In the genomic region with DNA sequence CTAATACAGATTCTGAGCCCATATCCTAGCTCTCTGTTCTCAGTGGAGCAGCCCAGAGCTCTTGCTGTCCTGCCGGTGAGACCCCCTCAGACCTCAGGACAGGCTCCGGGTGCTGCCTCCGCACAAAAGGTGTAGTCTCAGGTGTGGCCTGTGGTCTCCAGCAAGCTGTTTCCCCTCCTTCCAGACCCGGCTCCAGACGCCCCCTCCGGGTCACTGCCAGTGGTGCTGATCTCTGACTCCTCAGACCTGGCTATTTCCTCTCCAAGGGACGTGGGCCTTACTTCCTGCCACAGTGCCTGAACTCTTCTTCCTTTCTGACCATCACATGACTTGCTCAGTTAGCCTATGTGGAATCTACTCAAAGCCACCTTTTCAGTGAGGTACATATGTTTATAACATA, we compare ENCODE assay signal across 32 cellular contexts.
DNase-seq lines count a peak whose midpoint lies in the region; FAIRE-seq and TF ChIP-seq lines count a peak whose summit lies in the region.
"Had no signal": no experiment of that assay in that cellular context is flagged by ENCODE, and none has a peak within 500 bp of the region (broad histone marks: within the 10 kb centered on the region; RNA-seq: fewer than 3 reads in every experiment).

No MANE protein-coding gene starts in this region.

- H3K23ac ChIP-seq in H9 (ENCODE audit: insufficient read length, low read depth, low read length) (no peak overlapping the region), H1 (ENCODE audit: insufficient read length) (no peak overlapping the region), mesendoderm (ENCODE audit: low read length) (no peak overlapping the region)

- no peaks in the 10 kb centered on the region for H3K23me2 ChIP-seq in H9 (ENCODE audit: insufficient read length, low read depth, low read length, poor library complexity, severe bottlenecking)
- no peaks in the 10 kb centered on the region for H3K23me2 ChIP-seq in H1 (ENCODE audit: low read depth, low read length)

- no peak overlapping the region for H4K8ac ChIP-seq in H9 (replicated peaks; ENCODE audit: insufficient read length, low read depth, low read length)
- H4K8ac ChIP-seq in H1 (ENCODE audit: extremely low read depth, insufficient read depth, low read length) = no peak overlapping the region
- no peak overlapping the region for H4K8ac ChIP-seq in mesendoderm (ENCODE audit: low read depth, low read length)

- H2BK120ac ChIP-seq in H9 (ENCODE audit: low read depth, low read length, poor library complexity, severe bottlenecking) (no peak overlapping the region), H1 (replicated peaks; ENCODE audit: low read depth, low read length) (no peak overlapping the region), mesendoderm (ENCODE audit: low read depth, low read length) (no peak overlapping the region)

- H3K36me3 ChIP-seq in H1 (ENCODE audit: control insufficient read depth in 2 of 4, insufficient read depth in 4 of 4, low read length in 3 of 4) (no peaks in the 10 kb centered on the region), mesendoderm (ENCODE audit: control insufficient read depth, insufficient read depth, low read length) (no peaks in the 10 kb centered on the region), prostate gland (no peaks in the 10 kb centered on the region), right atrium auricular region (no peaks in the 10 kb centered on the region)
- H3K36me3 ChIP-seq: brain microvascular endothelial cell, gastrocnemius medialis, left ventricle myocardium inferior, thoracic aorta had no signal

- 0 out of 7 replicates have a peak overlapping the region, but pooled peaks of 1 of the 3 experiments have one; percentile 36 for H3K27ac Mint-ChIP-seq in H9
- H3K27ac Mint-ChIP-seq: activated CD4-positive, alpha-beta T cell treated with anti-CD3 and anti-CD28 coated beads, Interleukin-2, amount 10 ng/mL, durations not matched to agents 24 days and 14 days; activated naive CD4-positive, alpha-beta T cell treated with anti-CD3 and anti-CD28 coated beads, Interleukin-2, amount 50 U/mL, for 24 hours; CD4-positive, alpha-beta memory T cell; HFFc6; stimulated activated naive CD8-positive, alpha-beta T cell treated with anti-CD3 and anti-CD28 coated beads, Interleukin-15, amount 100 ng/mL, for 72 hours had no signal

- DNase-seq in COLO668 (lab: John Stamatoyannopoulos, UW; ENCODE audit: unreplicated experiment) = peak; percentile 2
- peak; percentile 91 for DNase-seq in H9
- DNase-seq in H1 (ENCODE audit: low read depth in 1 of 2, low spot score in 2 of 2) = peak; percentile 38 to 81
- DNase-seq in mesendoderm = peak; percentile 80
- DNase-seq in prostate gland (ENCODE audit: low spot score) = no peak
- DNase-seq in NCI-H748 (lab: John Stamatoyannopoulos, UW; ENCODE audit: unreplicated experiment) = no peak
- DNase-seq in H4 (ENCODE audit: low spot score) = no peak
- DNase-seq in right atrium auricular region (ENCODE audit: low spot score) = no peak
- DNase-seq: activated CD4-positive, alpha-beta T cell treated with anti-CD3 and anti-CD28 coated beads, Interleukin-2, amount 10 ng/mL, durations not matched to agents 24 days and 14 days; activated CD8-positive, alpha-beta memory T cell treated with anti-CD3 and anti-CD28 coated beads for 24 hours; activated T-cell treated with anti-CD3 and anti-CD28 coated beads for 4 hours; AML-193; amniotic stem cell; brain microvascular endothelial cell; CD4-positive, alpha-beta memory T cell; cerebellar nuclear complex; dorsolateral prefrontal cortex; gastrocnemius medialis; HFFc6; left ventricle myocardium inferior; NCI-H1092; NCI-H1694 treated with DMSO at 0.1 percent for 48 hours; NCI-H510A; stimulated activated CD8-positive, alpha-beta memory T cell treated with anti-CD3 and anti-CD28 coated beads, Interleukin-4, amount 100 ng/mL, for 48 hours; stimulated activated naive CD8-positive, alpha-beta T cell treated with anti-CD3 and anti-CD28 coated beads, Interleukin-15, amount 100 ng/mL, for 72 hours; T-helper 9 cell had no signal

- peak; percentile 69 for TF ChIP-seq CTCF in H9 (conservative IDR thresholded peaks at IDR 0.05)
- TF ChIP-seq CTCF in H1 (IDR thresholded peaks at IDR 0.05; ENCODE audit: control extremely low read depth in 1 of 3, insufficient read depth in 1 of 3, low read depth in 1 of 3, low read length in 3 of 3) = peak; percentile 74 to 83 (median 79)
- no peak for TF ChIP-seq CTCF in prostate gland (IDR thresholded peaks at IDR 0.05)
- TF ChIP-seq CTCF in right atrium auricular region (IDR thresholded peaks at IDR 0.05) = no peak

- H3K79me1 ChIP-seq in H9 (ENCODE audit: insufficient read depth, low read depth, low read length, poor library complexity, severe bottlenecking) = no peaks in the 10 kb centered on the region
- no peaks in the 10 kb centered on the region for H3K79me1 ChIP-seq in H1 (ENCODE audit: low read depth, low read length)
- H3K79me1 ChIP-seq in mesendoderm (ENCODE audit: low read length) = no peaks in the 10 kb centered on the region

- H3K27ac ChIP-seq in H9 (ENCODE audit: insufficient read length, low read depth, low read length) (no peak overlapping the region), H1 (ENCODE audit: low read depth, low read length) (no peak overlapping the region), mesendoderm (ENCODE audit: low read depth, low read length) (no peak overlapping the region), prostate gland (no peak overlapping the region), right atrium auricular region (no peak overlapping the region)
- H3K27ac ChIP-seq: brain microvascular endothelial cell, dorsolateral prefrontal cortex, gastrocnemius medialis, hepatocyte, left ventricle myocardium inferior, thoracic aorta had no signal

- H2AFZ ChIP-seq in H9 (ENCODE audit: low read length) = no peak overlapping the region
- no peak overlapping the region; the same call in 1 of the 2 replicates for H2AFZ ChIP-seq in H1 (ENCODE audit: low read length)
- H2AFZ ChIP-seq: hepatocyte had no signal

- H3K56ac ChIP-seq in H9 (ENCODE audit: insufficient read length, low read depth, low read length) = no peak overlapping the region
- no peak overlapping the region for H3K56ac ChIP-seq in H1 (replicated peaks; ENCODE audit: insufficient read length, low read depth, low read length)
- no peak overlapping the region for H3K56ac ChIP-seq in mesendoderm (ENCODE audit: low read length)

- H2BK15ac ChIP-seq in H9 (ENCODE audit: low read depth, low read length) (no peak overlapping the region), H1 (ENCODE audit: low read length) (no peak overlapping the region), mesendoderm (replicated peaks; ENCODE audit: low read depth) (no peak overlapping the region)

- no peak overlapping the region for H3T11ph ChIP-seq in H9 (ENCODE audit: low read length)

- FAIRE-seq in H1 (lab: Jason Lieb, UNC) = peak; percentile 60
- FAIRE-seq: endothelial cell of umbilical vein, GM12892, urothelium cell line had no signal

- H2BK20ac ChIP-seq in H9 (ENCODE audit: low read depth, low read length, poor library complexity, severe bottlenecking) (no peak overlapping the region), H1 (ENCODE audit: low read length) (no peak overlapping the region)

- peaks cover 2 to 10% (median 5%) of the 10 kb centered on the region in 3 experiments; a peak in 4 of 7 replicates for H3K36me3 Mint-ChIP-seq in H9 (ENCODE audit: insufficient read depth in 1 of 3, low read depth in 3 of 3)
- H3K36me3 Mint-ChIP-seq: activated naive CD4-positive, alpha-beta T cell treated with anti-CD3 and anti-CD28 coated beads, Interleukin-2, amount 50 U/mL, for 24 hours; CD4-positive, alpha-beta memory T cell had no signal

- WGBS in H9 (ENCODE audit: extremely low coverage, insufficient read length, low lambda C conversion rate) = no CpG with 5 or more reads among the region's 7 CpGs
- 52% methylated on average over 7 of the region's 7 CpGs; no CpG with 5 or more reads in 1 of the 2 experiments for WGBS in H1 (ENCODE audit: extremely low coverage in 1 of 2, insufficient coverage in 1 of 2, insufficient read length in 1 of 2, insufficient replicate concordance in 2 of 2, low coverage in 1 of 2, low lambda C conversion rate in 2 of 2, missing lambda C conversion rate in 1 of 2), 2 experiments
- no CpG with 5 or more reads among the region's 7 CpGs for WGBS in mesendoderm (ENCODE audit: extremely low coverage, insufficient coverage, low lambda C conversion rate)
- 42% methylated on average over 7 of the region's 7 CpGs for WGBS in prostate gland

- H3K27me3 Mint-ChIP-seq in H9 (ENCODE audit: low read depth) = no peaks in the 10 kb centered on the region; the same call in 1 of the 2 replicates
- H3K27me3 Mint-ChIP-seq: activated CD4-positive, alpha-beta T cell treated with anti-CD3 and anti-CD28 coated beads, Interleukin-2, amount 10 ng/mL, durations not matched to agents 24 days and 14 days; CD4-positive, alpha-beta memory T cell; stimulated activated naive CD8-positive, alpha-beta T cell treated with anti-CD3 and anti-CD28 coated beads, Interleukin-15, amount 100 ng/mL, for 72 hours had no signal

- H4K91ac ChIP-seq in H9 (ENCODE audit: insufficient read length, low read depth, low read length) (no peak overlapping the region), H1 (replicated peaks; ENCODE audit: insufficient read length, low read length) (no peak overlapping the region)

- H3K4me1 ChIP-seq in H9 (ENCODE audit: insufficient read depth, low read length) (no peaks in the 10 kb centered on the region), H1 (replicated peaks in 1 of 4; ENCODE audit: control insufficient read depth in 3 of 4, insufficient read depth in 4 of 4, low read length in 3 of 4) (no peaks in the 10 kb centered on the region), mesendoderm (ENCODE audit: control insufficient read depth, low read depth, low read length) (no peaks in the 10 kb centered on the region), prostate gland (replicated peaks) (no peaks in the 10 kb centered on the region), right atrium auricular region (no peaks in the 10 kb centered on the region)
- H3K4me1 ChIP-seq: gastrocnemius medialis, left ventricle myocardium inferior had no signal

- H3K14ac ChIP-seq in H9 (ENCODE audit: insufficient read depth, low read length) (no peak overlapping the region), H1 (ENCODE audit: insufficient read length) (no peak overlapping the region)

- POLR2A ChIA-PET in H1 (lab: Charles Lee; ENCODE audit: partially characterized antibody) = interaction anchor here (0.5 kb wide), 1 partner anchor 1079 kb away, joined by 3 read pairs; no protein-coding TSS in a partner anchor

- H3K4me2 ChIP-seq in H9 (ENCODE audit: insufficient read depth, insufficient read length, low read length) = no peak overlapping the region
- no peak overlapping the region for H3K4me2 ChIP-seq in H1 (ENCODE audit: insufficient read depth in 1 of 2, low read depth in 2 of 2, low read length in 2 of 2)
- H3K4me2 ChIP-seq in mesendoderm (ENCODE audit: low read length) = no peak overlapping the region
- H3K4me2 ChIP-seq: hepatocyte had no signal

- CTCF ChIA-PET in H1 (lab: Charles Lee; ENCODE audit: partially characterized antibody) = interaction anchor here (0.6 to 3.4 kb wide), 15 partner anchors 10 to 1091 kb away, joined by 3 to 18 read pairs (median 4); no protein-coding TSS in a partner anchor

- H2BK5ac ChIP-seq in H9 (ENCODE audit: insufficient read length, low read length) = no peak overlapping the region
- H2BK5ac ChIP-seq in H1 (ENCODE audit: low read depth, low read length) = no peak overlapping the region
- H2BK5ac ChIP-seq in mesendoderm (ENCODE audit: low read length) = no peak overlapping the region

- peak; percentile 65 to 77 for TF ChIP-seq RAD21 in H1 (IDR thresholded peaks at IDR 0.05 in 1 of 2, conservative IDR thresholded peaks at IDR 0.05 in 1 of 2; ENCODE audit: low read depth in 2 of 2, low read length in 2 of 2)

- no peak for TF ChIP-seq POLR2A in H1 (IDR thresholded peaks at IDR 0.05; ENCODE audit: control extremely low read depth in 1 of 2, low read depth in 2 of 2, low read length in 2 of 2)
- no peak for TF ChIP-seq POLR2A in prostate gland (IDR thresholded peaks at IDR 0.05)

- peaks cover 10% of the 10 kb centered on the region in 2 experiments for H3K4me1 Mint-ChIP-seq in H9
- H3K4me1 Mint-ChIP-seq: activated CD4-positive, alpha-beta T cell treated with anti-CD3 and anti-CD28 coated beads, Interleukin-2, amount 10 ng/mL, durations not matched to agents 24 days and 14 days; activated naive CD4-positive, alpha-beta T cell treated with anti-CD3 and anti-CD28 coated beads, Interleukin-2, amount 50 U/mL, for 24 hours; CD4-positive, alpha-beta memory T cell; stimulated activated naive CD8-positive, alpha-beta T cell treated with anti-CD3 and anti-CD28 coated beads, Interleukin-15, amount 100 ng/mL, for 72 hours had no signal

- no peaks in the 10 kb centered on the region for H3K9me3 ChIP-seq in H9 (ENCODE audit: control insufficient read depth, low read depth, low read length)
- peaks cover 5 to 7% of the 10 kb centered on the region in 2 experiments; a peak in 2 of 4 replicates for H3K9me3 ChIP-seq in H1 (ENCODE audit: insufficient read depth in 2 of 2, low read depth in 1 of 2, low read length in 1 of 2)
- H3K9me3 ChIP-seq in prostate gland = no peaks in the 10 kb centered on the region
- peaks cover 0 to 12% of the 10 kb centered on the region in 2 donors for H3K9me3 ChIP-seq in right atrium auricular region
- H3K9me3 ChIP-seq: thoracic aorta had no signal

- intact Hi-C loops in prostate gland (cut with DNase I) = no loop called here

- no peaks in the 10 kb centered on the region for H3K79me2 ChIP-seq in H9 (ENCODE audit: insufficient read depth, low read length)
- H3K79me2 ChIP-seq in H1 (ENCODE audit: control insufficient read depth in 1 of 2, insufficient read depth in 2 of 2, low read length in 2 of 2) = no peaks in the 10 kb centered on the region
- no peaks in the 10 kb centered on the region for H3K79me2 ChIP-seq in mesendoderm (ENCODE audit: control insufficient read depth, insufficient read depth, low read length)
- H3K79me2 ChIP-seq: hepatocyte had no signal

- no peak overlapping the region for H4K5ac ChIP-seq in H9 (ENCODE audit: insufficient read length, low read depth, low read length)
- H4K5ac ChIP-seq in H1 (ENCODE audit: insufficient read length, low read depth, low read length) = no peak overlapping the region
- H4K5ac ChIP-seq in mesendoderm (ENCODE audit: low read length) = no peak overlapping the region

- H3K18ac ChIP-seq in H9 (ENCODE audit: insufficient read length, low read depth, low read length) (no peak overlapping the region), H1 (ENCODE audit: extremely low read depth, low read length) (no peak overlapping the region), mesendoderm (ENCODE audit: low read length) (no peak overlapping the region)

- H3K27me3 ChIP-seq in H9 (ENCODE audit: insufficient read depth, low read length) = no peaks in the 10 kb centered on the region
- H3K27me3 ChIP-seq in H1 (replicated peaks in 1 of 4; ENCODE audit: control insufficient read depth in 3 of 4, extremely low read depth in 1 of 4, insufficient read depth in 3 of 4, low read length in 3 of 4) = no peaks in the 10 kb centered on the region
- no peaks in the 10 kb centered on the region for H3K27me3 ChIP-seq in mesendoderm (ENCODE audit: insufficient read depth, low read length, poor library complexity)
- H3K27me3 ChIP-seq in prostate gland (replicated peaks; ENCODE audit: insufficient read depth) = no peaks in the 10 kb centered on the region
- no peaks in the 10 kb centered on the region for H3K27me3 ChIP-seq in right atrium auricular region
- H3K27me3 ChIP-seq: brain microvascular endothelial cell, dorsolateral prefrontal cortex, gastrocnemius medialis, hepatocyte had no signal

- no peak overlapping the region for H2AK5ac ChIP-seq in H9 (ENCODE audit: insufficient read length, low read length)
- H2AK5ac ChIP-seq in H1 (ENCODE audit: low read depth, low read length) = no peak overlapping the region
- H2AK5ac ChIP-seq in mesendoderm (ENCODE audit: low read length) = no peak overlapping the region

- no peak overlapping the region for H3K4me3 Mint-ChIP-seq in H9
- H3K4me3 Mint-ChIP-seq: activated CD4-positive, alpha-beta T cell treated with anti-CD3 and anti-CD28 coated beads, Interleukin-2, amount 10 ng/mL, durations not matched to agents 24 days and 14 days; activated naive CD4-positive, alpha-beta T cell treated with anti-CD3 and anti-CD28 coated beads, Interleukin-2, amount 50 U/mL, for 24 hours; CD4-positive, alpha-beta memory T cell; HFFc6; stimulated activated naive CD8-positive, alpha-beta T cell treated with anti-CD3 and anti-CD28 coated beads, Interleukin-15, amount 100 ng/mL, for 72 hours had no signal

- H2BK12ac ChIP-seq in H9 (ENCODE audit: insufficient read length, low read depth, low read length) = no peak overlapping the region
- no peak overlapping the region for H2BK12ac ChIP-seq in H1 (ENCODE audit: low read depth, low read length)

- TF ChIP-seq EP300 in H1 (IDR thresholded peaks at IDR 0.05; ENCODE audit: borderline replicate concordance in 1 of 2, low read depth in 2 of 2, low read length in 2 of 2) = no peak

- H3K4ac ChIP-seq in H9 (ENCODE audit: low read depth, low read length) (no peak overlapping the region), H1 (replicated peaks; ENCODE audit: insufficient read length, low read depth, low read length) (no peak overlapping the region), mesendoderm (ENCODE audit: low read depth, low read length) (no peak overlapping the region)

- no peaks in the 10 kb centered on the region for H4K20me1 ChIP-seq in H9 (ENCODE audit: control insufficient read depth, insufficient read depth, insufficient read length)
- no peaks in the 10 kb centered on the region for H4K20me1 ChIP-seq in H1 (replicated peaks in 1 of 2; ENCODE audit: control insufficient read depth in 1 of 2, insufficient read depth in 2 of 2, low read length in 2 of 2)

- no peak overlapping the region for H3K4me3 ChIP-seq in H1 (ENCODE audit: extremely low read depth in 1 of 4, insufficient read depth in 2 of 4, low read depth in 3 of 4, low read length in 4 of 4)
- H3K4me3 ChIP-seq in mesendoderm (ENCODE audit: low read length) = no peak overlapping the region
- no peak overlapping the region for H3K4me3 ChIP-seq in prostate gland
- H3K4me3 ChIP-seq in right atrium auricular region = no peak overlapping the region
- H3K4me3 ChIP-seq: dorsolateral prefrontal cortex, gastrocnemius medialis, hepatocyte, left ventricle myocardium inferior, thoracic aorta had no signal

- H3K9me3 Mint-ChIP-seq in H9 = peaks cover 9 to 17% of the 10 kb centered on the region in 2 experiments
- H3K9me3 Mint-ChIP-seq: activated CD4-positive, alpha-beta T cell treated with anti-CD3 and anti-CD28 coated beads, Interleukin-2, amount 10 ng/mL, durations not matched to agents 24 days and 14 days had no signal

- H3K9ac ChIP-seq in H9 (ENCODE audit: extremely low read depth, insufficient read length, low read length) (no peak overlapping the region), H1 (replicated peaks in 1 of 4; ENCODE audit: extremely low read depth in 1 of 4, low read depth in 3 of 4, low read length in 3 of 4) (no peak overlapping the region), mesendoderm (ENCODE audit: low read length) (no peak overlapping the region)

Comparison
In these comparisons a context has a peak if more than half of its experiments do, and no peak if none do; other contexts are left out.
1. DNase-seq: peak in COLO668 (single experiment), H9 (single experiment), H1 (2 of 2) and mesendoderm (single experiment); none in prostate gland (single experiment), NCI-H748 (single experiment), H4 (single experiment) and right atrium auricular region (single experiment).
2. CTCF ChIP-seq: peak in H9 (single experiment) and H1 (3 of 3); none in prostate gland (0 of 4) and right atrium auricular region (0 of 2).